ENCODE assay signal across 8 cellular contexts in genomic region chr11:67119577-67120391, GRCh38. TPM values are rescaled to one million over a fixed set of nuclear protein-coding genes. Genes with fewer than 3 reads are reported as not detected.
A peak's percentile ranks its signal among the peaks of the same experiment; 100 is the strongest.
DNase-seq lines count a peak whose midpoint lies in the region; ATAC-seq and TF ChIP-seq lines count a peak whose summit lies in the region.

No MANE protein-coding gene starts in this region.

- WGBS in upper lobe of left lung, 2 donors = 1% methylated on average over 16 to 42 of the region's 63 CpGs

- TF ChIP-seq EP300 in upper lobe of left lung (IDR thresholded peaks at IDR 0.05) = no peak

- H3K27ac ChIP-seq in HUES6 (ENCODE audit: low read depth, low read length) = peak overlapping the region; percentile 86; the same call in 1 of the 2 replicates
- H3K27ac ChIP-seq in epithelial cell of prostate = peak overlapping the region; percentile 83
- peak overlapping the region; percentile 98 to 100 (median 99) for H3K27ac ChIP-seq in upper lobe of left lung

- ATAC-seq in GM19438 (IDR thresholded peaks at IDR 0.05; ENCODE audit: low read depth, unreplicated experiment) = peak; percentile 9
- peak in 1 of 2 donors; percentile 4 for ATAC-seq in upper lobe of left lung (ENCODE audit: low FRiP score in 2 of 2)

- TF ChIP-seq POLR2A in upper lobe of left lung (IDR thresholded peaks at IDR 0.05) = no peak

- H3K36me3 ChIP-seq in HUES6 (ENCODE audit: control insufficient read depth, insufficient read depth, low read length) (peaks cover 4% of the 10 kb centered on the region), upper lobe of left lung (peaks cover 0 to 10% (median 0%) of the 10 kb centered on the region in 4 donors)

- TF ChIP-seq CTCF in upper lobe of left lung (IDR thresholded peaks at IDR 0.05) = peak in 3 of 6 experiments; percentile 15 to 49 (median 21)

- DNase-seq in DMS53 treated with DMSO at 0.1 percent for 48 hours (lab: John Stamatoyannopoulos, UW; ENCODE audit: unreplicated experiment) (peak; percentile 15), epithelial cell of prostate (ENCODE audit: low read depth, low spot score) (no peak), myocyte (ENCODE audit: low read depth) (peak; percentile 24), upper lobe of left lung (peak; percentile 29 to 67), NCI-H2081 (lab: John Stamatoyannopoulos, UW) (no peak)
- DNase-seq in activated CD4-positive, alpha-beta T cell treated with anti-CD3 and anti-CD28 coated beads, Interleukin-2, amount 50 U/mL, for 48 hours = peak; percentile 30 to 32

- H3K4me3 ChIP-seq in HUES6 (ENCODE audit: low read depth, low read length) (peak overlapping the region; percentile 97), upper lobe of left lung (peak overlapping the region; percentile 89 to 94 (median 94))

- H3K27me3 ChIP-seq in HUES6 (ENCODE audit: control insufficient read depth, insufficient read depth, low read length) (no peaks in the 10 kb centered on the region), upper lobe of left lung (no peaks in the 10 kb centered on the region)

- H3K9me3 ChIP-seq in HUES6 (ENCODE audit: control insufficient read depth, insufficient read depth, low read depth, low read length) (no peaks in the 10 kb centered on the region), upper lobe of left lung (no peaks in the 10 kb centered on the region)

- peaks cover 21% of the 10 kb centered on the region for H3K4me1 ChIP-seq in HUES6 (ENCODE audit: control insufficient read depth, insufficient read depth, low read length)
- peaks cover 30 to 53% (median 36%) of the 10 kb centered on the region in 4 donors for H3K4me1 ChIP-seq in upper lobe of left lung

- peak overlapping the region; percentile 94 for H3K9ac ChIP-seq in HUES6 (ENCODE audit: low read length)

RNA-seq across cellular contexts. Expression of gene KDM2A, which starts 0.7 kb away (rescaled TPM):
- total RNA-seq in myocyte = 28.4 and 34.6 TPM in 2 replicates
- polyA plus RNA-seq in myocyte (2012) = 33.8 TPM
- 100 to 1,000 TPM in 2 of 6 donors, 10 to 100 TPM in 4; 63.1 to 229 (median 74.0) TPM for total RNA-seq in upper lobe of left lung

Comparison
In these comparisons a context has a peak if more than half of its experiments do, and no peak if none do; other contexts are left out.
1. DNase-seq: peak in DMS53 treated with DMSO at 0.1 percent for 48 hours (single experiment), activated CD4-positive, alpha-beta T cell treated with anti-CD3 and anti-CD28 coated beads, Interleukin-2, amount 50 U/mL, for 48 hours (2 of 2), myocyte (single experiment) and upper lobe of left lung (2 of 2); none in epithelial cell of prostate (single experiment) and NCI-H2081 (0 of 2).
2. Peak in every context shown above with its lines, with median percentiles within 50 percentile points of each other: H3K27ac ChIP-seq.